ENCODE assay signal across 1 cellular context in the genomic region with DNA sequence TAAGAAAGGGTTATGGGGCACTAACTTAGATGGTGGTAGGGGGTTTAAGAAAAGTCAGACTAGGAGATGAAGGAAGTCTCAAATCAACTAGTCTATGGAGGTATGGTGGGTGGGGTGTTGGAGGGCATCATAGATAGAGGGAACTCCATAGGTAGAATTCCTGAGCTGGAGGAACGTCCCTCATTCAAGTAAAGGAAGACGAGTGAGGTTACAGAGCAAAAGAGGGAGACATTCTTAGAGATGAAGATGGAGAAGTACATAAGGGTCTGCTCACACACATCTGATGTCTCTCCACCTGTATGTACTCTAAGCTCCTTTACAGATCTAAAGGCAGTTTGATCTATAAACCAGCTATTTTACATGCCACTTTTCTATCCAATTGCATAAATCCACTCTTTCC.
TF ChIP-seq lines count a peak whose summit lies in the region.

No MANE protein-coding gene starts in this region.

TF ChIP-seq in WTC11, 78 proteins besides CTCF, POLR2A, EP300 and RAD21 (continued from another document):
- TF ChIP-seq ZNF423 (CRISPR knock-in tag; IDR thresholded peaks at IDR 0.05) = no peak
- TF ChIP-seq IRF2 (CRISPR knock-in tag; IDR thresholded peaks at IDR 0.05; ENCODE audit: borderline replicate concordance, low read depth) = no peak
- TF ChIP-seq, protein P1, sequence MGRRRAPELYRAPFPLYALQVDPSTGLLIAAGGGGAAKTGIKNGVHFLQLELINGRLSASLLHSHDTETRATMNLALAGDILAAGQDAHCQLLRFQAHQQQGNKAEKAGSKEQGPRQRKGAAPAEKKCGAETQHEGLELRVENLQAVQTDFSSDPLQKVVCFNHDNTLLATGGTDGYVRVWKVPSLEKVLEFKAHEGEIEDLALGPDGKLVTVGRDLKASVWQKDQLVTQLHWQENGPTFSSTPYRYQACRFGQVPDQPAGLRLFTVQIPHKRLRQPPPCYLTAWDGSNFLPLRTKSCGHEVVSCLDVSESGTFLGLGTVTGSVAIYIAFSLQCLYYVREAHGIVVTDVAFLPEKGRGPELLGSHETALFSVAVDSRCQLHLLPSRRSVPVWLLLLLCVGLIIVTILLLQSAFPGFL (CRISPR knock-in tag; IDR thresholded peaks at IDR 0.05; ENCODE audit: borderline replicate concordance) = no peak
- TF ChIP-seq CREM (CRISPR knock-in tag; IDR thresholded peaks at IDR 0.05) = no peak
